ENCODE assay signal across 16 cellular contexts in the genomic region with DNA sequence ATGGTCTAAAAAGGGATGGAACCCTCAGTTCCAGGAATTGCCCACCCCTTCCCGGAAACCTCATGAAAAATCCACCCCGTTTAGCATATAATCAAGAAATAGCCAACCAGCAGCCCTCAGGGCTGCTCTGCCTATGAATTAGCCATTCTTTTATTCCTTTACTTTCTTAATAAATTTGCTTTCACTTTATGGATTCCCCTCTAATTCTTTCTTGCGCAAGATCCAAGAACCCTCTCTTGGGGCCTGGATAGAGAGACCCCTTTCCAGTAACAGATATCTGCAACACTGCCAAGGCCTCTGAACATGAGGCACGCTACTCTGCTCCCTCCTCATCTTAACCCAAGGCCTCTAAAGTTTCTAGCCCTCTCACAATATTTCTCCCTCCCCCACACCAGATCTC. TPM values are rescaled to one million over a fixed set of nuclear protein-coding genes. Genes with fewer than 3 reads are reported as not detected.
DNase-seq lines count a peak whose midpoint lies in the region; ATAC-seq and TF ChIP-seq lines count a peak whose summit lies in the region.
"Had no signal": no experiment of that assay in that cellular context is flagged by ENCODE, and none has a peak within 500 bp of the region (broad histone marks: within the 10 kb centered on the region; RNA-seq: fewer than 3 reads in every experiment).

No MANE protein-coding gene starts in this region.

- intact Hi-C loops in HCT116 (cut with micrococcal nuclease) = no loop called here

- in situ Hi-C loops in GM23248 (cut with MboI) = no loop called here

- no peak for ATAC-seq in HCT116
- no peak for ATAC-seq in naive thymus-derived CD8-positive, alpha-beta T cell

- H3K27ac ChIP-seq in HCT116 (ENCODE audit: low read depth, low read length) (no peak overlapping the region), smooth muscle cell (ENCODE audit: low read depth) (peak overlapping the region; percentile 54), GM23248 (no peak overlapping the region)
- H3K27ac ChIP-seq: BLaER1, HL-60 had no signal

- H3F3A ChIP-seq in smooth muscle cell (ENCODE audit: low read depth) (peaks cover 3% of the 10 kb centered on the region), GM23248 (ENCODE audit: insufficient read depth) (no peaks in the 10 kb centered on the region)

- no peaks in the 10 kb centered on the region for H3K9me3 ChIP-seq in HCT116 (ENCODE audit: control insufficient read depth in 1 of 2, insufficient read depth in 1 of 2, low read depth in 1 of 2, low read length in 2 of 2)
- H3K9me3 ChIP-seq in smooth muscle cell (replicated peaks; ENCODE audit: low read depth) = no peaks in the 10 kb centered on the region
- H3K9me3 ChIP-seq in GM23248 (ENCODE audit: low read depth) = no peaks in the 10 kb centered on the region
- H3K9me3 ChIP-seq: BLaER1, HAP-1 had no signal

- no peak overlapping the region for H3K4me3 ChIP-seq in HCT116 (replicated peaks in 1 of 2; ENCODE audit: low read depth in 1 of 2, low read length in 2 of 2)
- H3K4me3 ChIP-seq in smooth muscle cell = no peak overlapping the region
- no peak overlapping the region for H3K4me3 ChIP-seq in GM23248
- H3K4me3 ChIP-seq: BLaER1, HAP-1, SK-N-MC had no signal

- no peak overlapping the region for H3K27ac Mint-ChIP-seq in naive thymus-derived CD8-positive, alpha-beta T cell

- no peaks in the 10 kb centered on the region for H3K79me2 ChIP-seq in HCT116 (ENCODE audit: insufficient read depth, low read length)
- H3K79me2 ChIP-seq in smooth muscle cell (ENCODE audit: low read depth) = no peaks in the 10 kb centered on the region
- H3K79me2 ChIP-seq in GM23248 (ENCODE audit: insufficient read depth) = no peaks in the 10 kb centered on the region

- H3K9me2 ChIP-seq in HCT116 (ENCODE audit: insufficient read depth) (no peaks in the 10 kb centered on the region), GM23248 (ENCODE audit: insufficient read depth) (no peaks in the 10 kb centered on the region)

- RAD21 ChIA-PET in HCT116 (lab: Charles Lee; ENCODE audit: low non-redundant PET in 1 of 2, low total read pairs in 2 of 2, uncharacterized antibody in 2 of 2, unreplicated experiment in 2 of 2) = no interaction called here

- no peak for DNase-seq in HCT116 (ENCODE audit: low read depth, low spot score)
- DNase-seq in astrocyte of the hippocampus (ENCODE audit: low read depth, low spot score) = peak; percentile 34
- DNase-seq in left kidney (ENCODE audit: low read depth, low spot score) = peak; percentile 63
- DNase-seq in smooth muscle cell (lab: John Stamatoyannopoulos, UW; ENCODE audit: unreplicated experiment) = no peak
- DNase-seq in GM23248 = no peak
- DNase-seq in DMS 273 treated with DMSO at 0.1 percent for 48 hours (lab: John Stamatoyannopoulos, UW) = no peak
- no peak for DNase-seq in naive thymus-derived CD8-positive, alpha-beta T cell
- DNase-seq: IMR-90; MM.1S; NCI-H1092 treated with DMSO at 0.1 percent for 48 hours; NK-92 treated with Interleukin-12 subunit alpha and Interleukin-12 subunit beta, amount 100 ng/mL, for 24 hours; SHP77 had no signal

- H3K4me2 ChIP-seq in HCT116 (ENCODE audit: low read length) (peak overlapping the region; percentile 48), smooth muscle cell (no peak overlapping the region), GM23248 (ENCODE audit: unreplicated experiment) (no peak overlapping the region)
- H3K4me2 ChIP-seq: BLaER1 had no signal

- peaks cover 4 to 20% (median 14%) of the 10 kb centered on the region in 4 donors for H3K4me1 Mint-ChIP-seq in naive thymus-derived CD8-positive, alpha-beta T cell

- no TSS peak for BruUV-seq in HCT116 (replicated peaks; lab: Mats Ljungman, UMichigan)

- TF ChIP-seq CTCF in HCT116 (IDR thresholded peaks at IDR 0.05 in 2 of 3, conservative IDR thresholded peaks at IDR 0.05 in 1 of 3; ENCODE audit: borderline replicate concordance in 1 of 3, insufficient read depth in 1 of 3, low read depth in 2 of 3, low read length in 2 of 3) (no peak), smooth muscle cell (IDR thresholded peaks at IDR 0.05; ENCODE audit: borderline replicate concordance, insufficient read depth, poor library complexity, severe bottlenecking) (no peak)

- H3K27me3 ChIP-seq in HCT116 (ENCODE audit: insufficient read depth, low read length) (no peaks in the 10 kb centered on the region), smooth muscle cell (ENCODE audit: low read depth) (no peaks in the 10 kb centered on the region), GM23248 (replicated peaks; ENCODE audit: insufficient read depth) (peaks cover 13% of the 10 kb centered on the region; the same call in 1 of the 2 replicates)
- H3K27me3 ChIP-seq: BLaER1 had no signal

- H2AFZ ChIP-seq in HCT116 (ENCODE audit: low read depth, low read length, poor library complexity, severe bottlenecking) (no peak overlapping the region), smooth muscle cell (ENCODE audit: low read depth) (no peak overlapping the region), GM23248 (no peak overlapping the region)

- TF ChIP-seq RAD21 in HCT116 (IDR thresholded peaks at IDR 0.05; ENCODE audit: low read depth) = no peak

- peaks cover 6 to 35% (median 18%) of the 10 kb centered on the region in 5 donors for H3K27me3 Mint-ChIP-seq in naive thymus-derived CD8-positive, alpha-beta T cell

- TF ChIP-seq POLR2A in HCT116 (IDR thresholded peaks at IDR 0.05; ENCODE audit: borderline replicate concordance, extremely low read depth, insufficient read depth, insufficient read length) = no peak

- H3K36me3 Mint-ChIP-seq in naive thymus-derived CD8-positive, alpha-beta T cell = peaks cover 0 to 2% (median 0%) of the 10 kb centered on the region in 3 donors

- H3K36me3 ChIP-seq in HCT116 (ENCODE audit: control insufficient read depth in 1 of 2, insufficient read depth in 2 of 2, low read length in 2 of 2) (no peaks in the 10 kb centered on the region), smooth muscle cell (ENCODE audit: low read depth) (no peaks in the 10 kb centered on the region), GM23248 (ENCODE audit: low read depth) (no peaks in the 10 kb centered on the region)
- H3K36me3 ChIP-seq: BLaER1, HAP-1 had no signal

- WGBS in smooth muscle cell (ENCODE audit: low lambda C conversion rate) = 91% methylated on average over 4 of the region's 4 CpGs
- 66 to 77% methylated on average over 4 of the region's 4 CpGs for WGBS in GM23248 (ENCODE audit: low coverage in 1 of 2, low lambda C conversion rate in 2 of 2, missing lambda C conversion rate in 2 of 2), 2 experiments

- POLR2A ChIA-PET in HCT116 (lab: Charles Lee) = no interaction called here
- POLR2A ChIA-PET in naive thymus-derived CD8-positive, alpha-beta T cell (lab: Charles Lee) = no interaction called here

- H3K4me1 ChIP-seq in HCT116 (ENCODE audit: control insufficient read depth in 1 of 2, insufficient read depth in 2 of 2, low read length in 2 of 2) = peaks cover 20 to 36% of the 10 kb centered on the region in 2 experiments
- peaks cover 27% of the 10 kb centered on the region for H3K4me1 ChIP-seq in smooth muscle cell (ENCODE audit: low read depth)
- no peaks in the 10 kb centered on the region for H3K4me1 ChIP-seq in GM23248 (ENCODE audit: insufficient read depth)

- H3K9me3 Mint-ChIP-seq in naive thymus-derived CD8-positive, alpha-beta T cell = peaks cover 0 to 1% (median 0%) of the 10 kb centered on the region in 9 donors

- CTCF ChIA-PET in HCT116 (lab: Charles Lee) = no interaction called here

- H4K20me1 ChIP-seq in HCT116 (ENCODE audit: insufficient read depth) (no peaks in the 10 kb centered on the region), smooth muscle cell (ENCODE audit: low read depth) (no peaks in the 10 kb centered on the region), GM23248 (ENCODE audit: insufficient read depth) (no peaks in the 10 kb centered on the region)
- H4K20me1 ChIP-seq: BLaER1 had no signal

- H3K9ac ChIP-seq in HCT116 (ENCODE audit: low read length) = no peak overlapping the region
- H3K9ac ChIP-seq in smooth muscle cell (ENCODE audit: low read depth) = no peak overlapping the region
- H3K9ac ChIP-seq in GM23248 = no peak overlapping the region
- H3K9ac ChIP-seq: BLaER1 had no signal

- H3K4me3 Mint-ChIP-seq in naive thymus-derived CD8-positive, alpha-beta T cell = no peak overlapping the region

TF ChIP-seq in HCT116, 20 proteins besides CTCF, POLR2A, EP300 and RAD21:
- TF ChIP-seq FOSL1 (IDR thresholded peaks at IDR 0.05; ENCODE audit: low read depth) (no peak), CBX3 (IDR thresholded peaks at IDR 0.05; ENCODE audit: low read depth) (no peak), EZH2 (IDR thresholded peaks at IDR 0.05) (no peak), SIN3A (IDR thresholded peaks at IDR 0.05; ENCODE audit: low read depth) (no peak)

RNA-seq across cellular contexts. Expression of a gene that starts 58.9 kb away (rescaled TPM):
- total RNA-seq in HCT116 (2021; ENCODE audit: unreplicated experiment) (24.5 TPM), smooth muscle cell (13.0 and 15.6 TPM in 2 replicates)
- polyA plus RNA-seq in HCT116 (2012) = 7.0 and 8.0 TPM in 2 replicates
- polyA plus RNA-seq in smooth muscle cell (5.3 and 9.1 TPM in 2 replicates), GM23248 (2016; fragmentation: Nextera tagmentation; extraction: Ambion mirVana) (3.7 TPM in 2 replicates)
- 2.3 and 3.4 TPM in 2 replicates for total RNA-seq in GM23248 (2014; rRNA removed; shearing (Covaris generic))
- total RNA-seq in naive thymus-derived CD8-positive, alpha-beta T cell = 10 to 100 TPM; 19.7 to 22.9 TPM
- polyA plus RNA-seq in naive thymus-derived CD8-positive, alpha-beta T cell = 1 to 10 TPM; 5.0 to 9.8 (median 8.1) TPM

Comparison
In these comparisons a context has a peak if more than half of its experiments do, and no peak if none do; other contexts are left out.
1. DNase-seq: peak in astrocyte of the hippocampus (single experiment) and left kidney (single experiment); none in HCT116 (single experiment), smooth muscle cell (single experiment), GM23248 (single experiment), DMS 273 treated with DMSO at 0.1 percent for 48 hours (single experiment) and naive thymus-derived CD8-positive, alpha-beta T cell (0 of 10).